8 cellular contexts compared by ENCODE assay signal in genomic region chr10:17599089-17599488, GRCh38. TPM values are rescaled to one million over a fixed set of nuclear protein-coding genes. Genes with fewer than 3 reads are reported as not detected.
DNase-seq lines count a peak whose midpoint lies in the region; ATAC-seq and TF ChIP-seq lines count a peak whose summit lies in the region.

No MANE protein-coding gene starts in this region.

- H3K9ac ChIP-seq in liver (ENCODE audit: low read depth in 1 of 2, low read length in 2 of 2), result no peak overlapping the region

- no peaks in the 10 kb centered on the region for H3K9me3 ChIP-seq in liver (ENCODE audit: control insufficient read depth in 4 of 4, low read length in 3 of 4)

- H3K27ac ChIP-seq in VCaP (no peak overlapping the region), liver (ENCODE audit: low read depth in 1 of 2, low read length in 2 of 2) (no peak overlapping the region)

- ATAC-seq in HG02973 (IDR thresholded peaks at IDR 0.05; ENCODE audit: unreplicated experiment) (peak; percentile 54), HG03139 (IDR thresholded peaks at IDR 0.05; ENCODE audit: unreplicated experiment) (no peak), GM19035 (IDR thresholded peaks at IDR 0.05; ENCODE audit: unreplicated experiment) (no peak), HG03196 (IDR thresholded peaks at IDR 0.05; ENCODE audit: unreplicated experiment) (no peak)

- no peak overlapping the region for H3K4me3 ChIP-seq in liver (ENCODE audit: low read depth in 1 of 3, low read length in 3 of 3)

- peak; percentile 55 to 58 for TF ChIP-seq RAD21 in liver (IDR thresholded peaks at IDR 0.05)

- H3K4me1 ChIP-seq in liver (ENCODE audit: control insufficient read depth in 4 of 4, insufficient read depth in 4 of 4, low read length in 3 of 4), result no peaks in the 10 kb centered on the region

- DNase-seq in Daoy (ENCODE audit: low read depth) (peak; percentile 12), middle frontal gyrus (ENCODE audit: extremely low spot score, low spot score) (no peak)

- no peaks in the 10 kb centered on the region for H3K36me3 ChIP-seq in liver (ENCODE audit: control insufficient read depth in 4 of 4, insufficient read depth in 3 of 4, low read depth in 1 of 4, low read length in 3 of 4)

- TF ChIP-seq CTCF in VCaP (conservative IDR thresholded peaks at IDR 0.05) (peak; percentile 75), liver (IDR thresholded peaks at IDR 0.05; ENCODE audit: low read depth, low read length, missing input control) (peak; percentile 21)

- no peaks in the 10 kb centered on the region for H3K27me3 ChIP-seq in liver (ENCODE audit: control insufficient read depth in 4 of 4, insufficient read depth in 4 of 4, low read length in 3 of 4)

- WGBS in liver, result 66% methylated on average over 8 of the region's 8 CpGs

TF ChIP-seq in liver, 16 proteins besides CTCF, POLR2A, EP300 and RAD21:
- TF ChIP-seq ZBTB33 (IDR thresholded peaks at IDR 0.05) (no peak), SP1 (IDR thresholded peaks at IDR 0.05) (no peak), FOXA2 (IDR thresholded peaks at IDR 0.05) (no peak), RXRA (IDR thresholded peaks at IDR 0.05) (no peak), JUND (IDR thresholded peaks at IDR 0.05) (no peak), HNF4G (IDR thresholded peaks at IDR 0.05) (no peak), GABPA (IDR thresholded peaks at IDR 0.05 in 1 of 2, conservative IDR thresholded peaks at IDR 0.05 in 1 of 2) (no peak), EGR1 (IDR thresholded peaks at IDR 0.05; ENCODE audit: low read depth in 2 of 2) (no peak), FOXA1 (IDR thresholded peaks at IDR 0.05) (no peak), NR2F2 (IDR thresholded peaks at IDR 0.05) (no peak), ATF3 (IDR thresholded peaks at IDR 0.05) (no peak), MAX (IDR thresholded peaks at IDR 0.05) (no peak), TAF1 (conservative IDR thresholded peaks at IDR 0.05) (no peak), HNF4A (conservative IDR thresholded peaks at IDR 0.05) (no peak)
TF ChIP-seq in liver: peak in this region for 0.

RNA-seq across cellular contexts. Expression of gene HACD1, which starts 18.1 kb away (rescaled TPM):
- 25.0 and 41.9 TPM in 2 replicates for total RNA-seq in Daoy (2014; rRNA removed; shearing (Covaris generic))
- total RNA-seq in liver, result 1 to 10 TPM; 2.2 to 7.8 TPM
- polyA plus RNA-seq in liver, result 1 to 10 TPM; 1.0 to 1.3 TPM

RNA-seq across cellular contexts. Expression of gene STAM, which starts 44.9 kb away (rescaled TPM):
- total RNA-seq in Daoy (2014; rRNA removed; shearing (Covaris generic)), result 12.0 and 13.8 TPM in 2 replicates
- 10 to 100 TPM in 1 of 2 donors, 1 to 10 TPM in 1; 8.3 to 32.4 TPM for total RNA-seq in liver
- 1 to 10 TPM; 4.9 to 5.1 TPM for polyA plus RNA-seq in liver
